9 cellular contexts compared by ENCODE assay signal in the genomic region with DNA sequence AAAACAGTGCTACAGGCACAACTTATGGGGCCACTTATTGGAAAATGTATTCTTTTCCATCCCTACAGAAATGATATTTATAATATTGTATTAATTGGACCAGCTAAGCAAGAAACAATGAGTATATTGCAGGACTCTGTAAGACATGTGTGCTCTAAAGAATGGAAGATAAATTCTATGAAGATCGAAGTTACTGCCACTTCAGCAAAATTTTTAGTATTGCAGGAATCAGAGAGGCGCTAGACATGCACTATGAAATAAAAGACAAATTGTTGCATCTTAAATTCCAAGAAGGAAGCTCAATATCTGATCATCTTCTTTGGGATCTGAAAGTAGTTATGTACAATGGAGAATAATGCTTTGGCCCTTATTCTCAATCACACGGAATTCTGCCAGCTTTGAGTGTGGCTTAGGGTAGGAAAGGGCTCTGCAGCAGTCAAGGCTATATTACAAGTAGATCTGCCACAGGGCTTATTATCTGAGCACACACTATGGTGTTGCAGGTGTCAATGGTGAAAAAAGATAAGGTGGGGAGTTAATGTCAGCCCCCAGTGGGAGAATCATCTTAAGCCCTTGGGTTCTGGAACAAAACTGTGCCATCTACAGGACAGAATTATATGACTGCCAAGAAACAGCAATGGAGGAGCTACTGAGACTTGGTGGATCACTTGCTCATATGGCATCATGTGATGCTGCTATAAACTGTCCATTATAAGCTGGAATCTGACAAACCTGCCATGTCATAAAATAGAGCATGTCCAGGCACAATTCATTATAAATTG.
DNase-seq lines count a peak whose midpoint lies in the region; ATAC-seq lines count a peak whose summit lies in the region.
"Had no signal": no experiment of that assay in that cellular context is flagged by ENCODE, and none has a peak within 500 bp of the region (broad histone marks: within the 10 kb centered on the region; RNA-seq: fewer than 3 reads in every experiment).

No MANE protein-coding gene starts in this region.

- no peaks in the 10 kb centered on the region for H3K36me3 Mint-ChIP-seq in T-helper 2 cell treated with Interferon-gamma antibody and Interleukin-4, amounts not matched to agents 5 μg/mL and 100 μg/mL, for 36 hours (ENCODE audit: low read depth)

- no peak overlapping the region for H2AFZ ChIP-seq in mesenchymal stem cell (ENCODE audit: low read depth, low read length)

- H3K4me3 ChIP-seq in mesenchymal stem cell (ENCODE audit: insufficient read depth in 1 of 2, low read depth in 1 of 2, low read length in 2 of 2) = no peak overlapping the region

- H4K8ac ChIP-seq in mesenchymal stem cell (ENCODE audit: low read length) = no peak overlapping the region

- no peak overlapping the region for H4K91ac ChIP-seq in mesenchymal stem cell (ENCODE audit: low read length)

- no peak overlapping the region for H3K27ac ChIP-seq in mesenchymal stem cell (ENCODE audit: low read length, poor library complexity, severe bottlenecking)

- H3K23ac ChIP-seq in mesenchymal stem cell (ENCODE audit: low read length in 2 of 2) = no peak overlapping the region

- no peak overlapping the region for H2AK5ac ChIP-seq in mesenchymal stem cell (ENCODE audit: low read length, severe bottlenecking)

- H3K4ac ChIP-seq in mesenchymal stem cell (ENCODE audit: low read depth in 1 of 2, low read length in 2 of 2) = no peak overlapping the region

- H2BK120ac ChIP-seq in mesenchymal stem cell (ENCODE audit: low read depth, low read length) = no peak overlapping the region

- no peaks in the 10 kb centered on the region for H3K36me3 ChIP-seq in mesenchymal stem cell (ENCODE audit: control insufficient read depth in 1 of 2, insufficient read depth in 2 of 2, low read depth in 1 of 2, low read length in 2 of 2)

- H3K4me1 ChIP-seq in mesenchymal stem cell (ENCODE audit: control insufficient read depth, insufficient read depth, low read depth, low read length) = no peaks in the 10 kb centered on the region

- no peaks in the 10 kb centered on the region for H3K9me3 Mint-ChIP-seq in T-helper 2 cell treated with Interferon-gamma antibody and Interleukin-4, amounts not matched to agents 5 μg/mL and 100 μg/mL, for 36 hours

- DNase-seq in RPMI8226 = peak; percentile 9
- DNase-seq in mesenchymal stem cell = peak; percentile 3
- DNase-seq in NCI-H510A treated with DMSO at 0.1 percent for 48 hours (lab: John Stamatoyannopoulos, UW) = no peak
- DNase-seq in dedifferentiated amniotic fluid mesenchymal stem cell (ENCODE audit: extremely low spot score) = no peak
- DNase-seq in stimulated activated CD4-positive, alpha-beta T cell treated with anti-CD3 and anti-CD28 coated beads, Interleukin-2, amount 100 ng/mL, for 24 hours = no peak
- no peak for DNase-seq in T-helper 2 cell treated with Interferon-gamma antibody and Interleukin-4, amounts not matched to agents 5 μg/mL and 100 μg/mL, for 36 hours (ENCODE audit: low spot score)
- DNase-seq: SHP77 had no signal

- no peak overlapping the region for H3K18ac ChIP-seq in mesenchymal stem cell (ENCODE audit: low read depth in 1 of 2, low read length in 2 of 2)

- no peak overlapping the region for H2BK15ac ChIP-seq in mesenchymal stem cell (ENCODE audit: low read depth, poor library complexity, severe bottlenecking)

- 96% methylated on average over 3 of the region's 3 CpGs for WGBS in mesenchymal stem cell

- peak; percentile 71 for ATAC-seq in GM18502 (IDR thresholded peaks at IDR 0.05; ENCODE audit: poor library complexity, unreplicated experiment)
- peak; percentile 46 for ATAC-seq in HG02798 (IDR thresholded peaks at IDR 0.05; ENCODE audit: poor library complexity, unreplicated experiment)

- H3K27me3 Mint-ChIP-seq in T-helper 2 cell treated with Interferon-gamma antibody and Interleukin-4, amounts not matched to agents 5 μg/mL and 100 μg/mL, for 36 hours (ENCODE audit: low read depth) = no peaks in the 10 kb centered on the region

- no peak overlapping the region for H3K4me3 Mint-ChIP-seq in T-helper 2 cell treated with Interferon-gamma antibody and Interleukin-4, amounts not matched to agents 5 μg/mL and 100 μg/mL, for 36 hours

- no peak overlapping the region for H2BK12ac ChIP-seq in mesenchymal stem cell (ENCODE audit: low read length in 2 of 2)

- no peaks in the 10 kb centered on the region for H3K9me3 ChIP-seq in mesenchymal stem cell (ENCODE audit: control insufficient read depth, low read length)

- no peaks in the 10 kb centered on the region for H3K4me1 Mint-ChIP-seq in T-helper 2 cell treated with Interferon-gamma antibody and Interleukin-4, amounts not matched to agents 5 μg/mL and 100 μg/mL, for 36 hours (ENCODE audit: low read depth)

- H3K27ac Mint-ChIP-seq in T-helper 2 cell treated with Interferon-gamma antibody and Interleukin-4, amounts not matched to agents 5 μg/mL and 100 μg/mL, for 36 hours = no peak overlapping the region

- H3K14ac ChIP-seq in mesenchymal stem cell (ENCODE audit: low read length in 2 of 2) = no peak overlapping the region

- H3K27me3 ChIP-seq in mesenchymal stem cell (ENCODE audit: control insufficient read depth in 1 of 2, insufficient read depth in 1 of 2, low read length in 2 of 2) = no peaks in the 10 kb centered on the region

- no peak overlapping the region for H3K4me2 ChIP-seq in mesenchymal stem cell (ENCODE audit: low read length, poor library complexity, severe bottlenecking)

- H3K9ac ChIP-seq in mesenchymal stem cell (ENCODE audit: low read length) = no peak overlapping the region

- no peak overlapping the region for H2BK5ac ChIP-seq in mesenchymal stem cell (ENCODE audit: low read depth, low read length, poor library complexity, severe bottlenecking)

- H3K79me1 ChIP-seq in mesenchymal stem cell (replicated peaks; ENCODE audit: low read length, poor library complexity, severe bottlenecking) = no peaks in the 10 kb centered on the region

Comparison
In these comparisons a context has a peak if more than half of its experiments do, and no peak if none do; other contexts are left out.
1. DNase-seq: peak in RPMI8226 (single experiment) and mesenchymal stem cell (single experiment); none in NCI-H510A treated with DMSO at 0.1 percent for 48 hours (single experiment), dedifferentiated amniotic fluid mesenchymal stem cell (single experiment), stimulated activated CD4-positive, alpha-beta T cell treated with anti-CD3 and anti-CD28 coated beads, Interleukin-2, amount 100 ng/mL, for 24 hours (0 of 2) and T-helper 2 cell treated with Interferon-gamma antibody and Interleukin-4, amounts not matched to agents 5 μg/mL and 100 μg/mL, for 36 hours (single experiment).